Comparison of ENCODE assay signal across 2 cellular contexts in the genomic region with DNA sequence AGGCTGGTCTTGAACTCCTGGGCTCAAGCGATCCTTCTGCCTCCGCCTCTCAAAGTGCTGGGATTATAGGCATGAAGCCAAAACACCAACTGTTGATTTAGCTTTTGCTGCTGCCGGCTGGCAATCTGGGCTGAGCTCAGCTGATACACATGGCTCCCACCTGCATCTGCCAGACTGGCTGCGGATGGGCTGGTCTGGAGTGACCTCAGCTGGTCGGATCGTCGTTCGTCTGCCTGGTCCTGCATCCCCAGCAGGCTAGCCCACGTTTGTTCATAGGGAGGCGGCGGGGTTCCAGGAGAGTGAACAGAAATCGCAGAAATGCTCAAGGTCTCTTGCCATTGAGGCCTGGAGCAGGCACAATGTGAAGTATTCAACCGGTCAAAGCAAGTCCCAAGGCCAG.
TF ChIP-seq lines count a peak whose summit lies in the region.

No MANE protein-coding gene starts in this region.

TF ChIP-seq in IMR-90, 13 proteins besides CTCF, POLR2A, EP300 and RAD21:
- TF ChIP-seq, protein P1, sequence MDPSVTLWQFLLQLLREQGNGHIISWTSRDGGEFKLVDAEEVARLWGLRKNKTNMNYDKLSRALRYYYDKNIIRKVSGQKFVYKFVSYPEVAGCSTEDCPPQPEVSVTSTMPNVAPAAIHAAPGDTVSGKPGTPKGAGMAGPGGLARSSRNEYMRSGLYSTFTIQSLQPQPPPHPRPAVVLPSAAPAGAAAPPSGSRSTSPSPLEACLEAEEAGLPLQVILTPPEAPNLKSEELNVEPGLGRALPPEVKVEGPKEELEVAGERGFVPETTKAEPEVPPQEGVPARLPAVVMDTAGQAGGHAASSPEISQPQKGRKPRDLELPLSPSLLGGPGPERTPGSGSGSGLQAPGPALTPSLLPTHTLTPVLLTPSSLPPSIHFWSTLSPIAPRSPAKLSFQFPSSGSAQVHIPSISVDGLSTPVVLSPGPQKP (IDR thresholded peaks at IDR 0.05; ENCODE audit: borderline replicate concordance, low read depth, low read length), result no peak
- no peak for TF ChIP-seq CHD1 (IDR thresholded peaks at IDR 0.05; ENCODE audit: low read depth, low read length)
- TF ChIP-seq RFX5 (IDR thresholded peaks at IDR 0.05; ENCODE audit: low read depth, low read length), result no peak
- TF ChIP-seq NFE2L2 (IDR thresholded peaks at IDR 0.05; ENCODE audit: low read depth, low read length), result no peak
- TF ChIP-seq SMC3 (IDR thresholded peaks at IDR 0.05; ENCODE audit: low read depth, low read length), result no peak
- no peak for TF ChIP-seq FOS (IDR thresholded peaks at IDR 0.05; ENCODE audit: low read depth, low read length)
- TF ChIP-seq MAFK (IDR thresholded peaks at IDR 0.05; ENCODE audit: low read depth, low read length), result no peak
- no peak for TF ChIP-seq CEBPB (IDR thresholded peaks at IDR 0.05; ENCODE audit: low read depth, low read length)
- TF ChIP-seq BHLHE40 (IDR thresholded peaks at IDR 0.05; ENCODE audit: low read depth, low read length), result no peak
- no peak for TF ChIP-seq MXI1 (IDR thresholded peaks at IDR 0.05; ENCODE audit: borderline replicate concordance, low read depth, low read length)
- no peak for TF ChIP-seq MAZ (IDR thresholded peaks at IDR 0.05; ENCODE audit: borderline replicate concordance, low read depth, low read length)
- no peak for TF ChIP-seq USF2 (IDR thresholded peaks at IDR 0.05; ENCODE audit: low read depth, low read length)
- TF ChIP-seq RCOR1 (IDR thresholded peaks at IDR 0.05; ENCODE audit: insufficient replicate concordance, low read length), result no peak

TF ChIP-seq in SK-N-SH, 30 proteins besides CTCF, POLR2A, EP300 and RAD21 (continued from another document):
- TF ChIP-seq SIN3A (IDR thresholded peaks at IDR 0.05; ENCODE audit: borderline replicate concordance, low read depth, low read length) (no peak), CHD2 (IDR thresholded peaks at IDR 0.05; ENCODE audit: low read length, partially characterized antibody) (no peak), TCF12 (IDR thresholded peaks at IDR 0.05) (peak; percentile 61; the same call in 1 of the 2 replicates), USF1 (IDR thresholded peaks at IDR 0.05; ENCODE audit: borderline replicate concordance, low read depth) (no peak), MXI1 (IDR thresholded peaks at IDR 0.05; ENCODE audit: low read depth, low read length) (no peak), ELF1 (IDR thresholded peaks at IDR 0.05) (no peak)
